11 cellular contexts compared by ENCODE assay signal in the genomic region with DNA sequence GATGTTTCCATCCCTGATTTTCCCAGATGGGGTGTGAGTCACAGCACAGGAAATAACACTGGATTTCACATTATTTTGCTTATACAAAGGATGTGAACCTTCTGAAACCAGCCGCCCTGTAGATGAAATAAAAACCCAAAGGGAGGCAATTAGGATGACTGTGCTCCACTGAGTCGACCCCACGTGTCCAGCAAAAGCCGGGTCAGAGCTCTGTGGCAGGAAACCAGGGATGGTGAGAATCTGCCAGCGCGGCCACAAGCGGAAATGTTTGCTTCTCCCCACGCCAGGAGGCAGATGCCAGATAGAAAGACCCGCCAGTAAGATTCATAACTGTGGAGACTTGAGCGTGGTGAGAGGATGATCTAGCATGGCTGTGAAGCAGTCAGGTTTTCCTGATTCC.
DNase-seq lines count a peak whose midpoint lies in the region; ATAC-seq and TF ChIP-seq lines count a peak whose summit lies in the region.
"Had no signal": no experiment of that assay in that cellular context is flagged by ENCODE, and none has a peak within 500 bp of the region (broad histone marks: within the 10 kb centered on the region; RNA-seq: fewer than 3 reads in every experiment).

No MANE protein-coding gene starts in this region.

- no peak overlapping the region for H3K27ac ChIP-seq in RWPE1

- CTCF ChIA-PET in RWPE1 (lab: Yijun Ruan, JAX), result no interaction called here

- DNase-seq in GM03348 (ENCODE audit: low spot score) (peak; percentile 8), RWPE1 (ENCODE audit: low spot score) (peak; percentile 18), fibroblast of gingiva (ENCODE audit: low read depth) (peak; percentile 94), skeletal muscle cell (ENCODE audit: low read depth) (peak; percentile 94), DMS114 treated with DMSO at 0.1 percent for 48 hours (lab: John Stamatoyannopoulos, UW; ENCODE audit: unreplicated experiment) (no peak), NCI-H1930 (lab: John Stamatoyannopoulos, UW) (no peak)
- DNase-seq: activated naive CD4-positive, alpha-beta T cell treated with anti-CD3 and anti-CD28 coated beads, Interleukin-2, amount 10 ng/mL, durations not matched to agents 7 days and 5 days; NK-92 treated with Interleukin-12 subunit alpha and Interleukin-12 subunit beta, amount 100 ng/mL, for 24 hours had no signal

- TF ChIP-seq CTCF in RWPE1 (conservative IDR thresholded peaks at IDR 0.05; ENCODE audit: low read depth), result no peak

- POLR2A ChIA-PET in RWPE1 (lab: Yijun Ruan, JAX; ENCODE audit: low non-redundant PET), result no interaction called here

- no peak overlapping the region for H3K4me3 ChIP-seq in skeletal muscle cell (ENCODE audit: low read depth, low read length)
- H3K4me3 ChIP-seq: K562 had no signal

- ATAC-seq in HG02763 (IDR thresholded peaks at IDR 0.05; ENCODE audit: unreplicated experiment) (no peak), GM19467 (IDR thresholded peaks at IDR 0.05; ENCODE audit: unreplicated experiment) (no peak)
- ATAC-seq: K562 had no signal

Comparison
In these comparisons a context has a peak if more than half of its experiments do, and no peak if none do; other contexts are left out.
1. DNase-seq: peak in GM03348 (single experiment), RWPE1 (single experiment), fibroblast of gingiva (single experiment) and skeletal muscle cell (single experiment); none in DMS114 treated with DMSO at 0.1 percent for 48 hours (single experiment) and NCI-H1930 (0 of 2).